In genomic region chr10:7297094-7297493, GRCh38 we compare ENCODE assay signal across 24 cellular contexts.
DNase-seq lines count a peak whose midpoint lies in the region; ATAC-seq and TF ChIP-seq lines count a peak whose summit lies in the region.
"Had no signal": no experiment of that assay in that cellular context is flagged by ENCODE, and none has a peak within 500 bp of the region (broad histone marks: within the 10 kb centered on the region; RNA-seq: fewer than 3 reads in every experiment).

No MANE protein-coding gene starts in this region.

- H3K9me3 Mint-ChIP-seq in CD4-positive, CD25-positive, alpha-beta regulatory T cell, result peaks cover 0 to 7% (median 0%) of the 10 kb centered on the region in 7 donors
- H3K9me3 Mint-ChIP-seq in central memory CD8-positive, alpha-beta T cell, result no peaks in the 10 kb centered on the region
- H3K9me3 Mint-ChIP-seq in nephron progenitor cell, result no peaks in the 10 kb centered on the region

- H3K4me1 Mint-ChIP-seq in CD4-positive, CD25-positive, alpha-beta regulatory T cell, result peaks cover 3 to 47% (median 30%) of the 10 kb centered on the region in 4 donors
- peaks cover 82% of the 10 kb centered on the region for H3K4me1 Mint-ChIP-seq in central memory CD8-positive, alpha-beta T cell
- H3K4me1 Mint-ChIP-seq in nephron progenitor cell, result peaks cover 68% of the 10 kb centered on the region

- H3K27me3 Mint-ChIP-seq in CD4-positive, CD25-positive, alpha-beta regulatory T cell, result no peaks in the 10 kb centered on the region
- H3K27me3 Mint-ChIP-seq in central memory CD8-positive, alpha-beta T cell, result no peaks in the 10 kb centered on the region
- H3K27me3 Mint-ChIP-seq in nephron progenitor cell (ENCODE audit: low read depth, poor library complexity), result peaks cover 6% of the 10 kb centered on the region

- no peak overlapping the region for H3K27ac ChIP-seq in CD4-positive, CD25-positive, alpha-beta regulatory T cell (ENCODE audit: insufficient read depth, low read length, poor library complexity, severe bottlenecking)
- H3K27ac ChIP-seq: GM23248 had no signal

- H3K9me3 ChIP-seq in CD4-positive, CD25-positive, alpha-beta regulatory T cell (ENCODE audit: control insufficient read depth in 2 of 2, low read length in 2 of 2), result no peaks in the 10 kb centered on the region
- H3K9me3 ChIP-seq: HAP-1, MG63 had no signal

- no peak for TF ChIP-seq CTCF in nephron progenitor cell (IDR thresholded peaks at IDR 0.05)
- TF ChIP-seq CTCF in GM13977 (IDR thresholded peaks at IDR 0.05; ENCODE audit: extremely low read depth, insufficient read depth, missing control alignments), result no peak

- no peaks in the 10 kb centered on the region for H3K36me3 ChIP-seq in CD4-positive, CD25-positive, alpha-beta regulatory T cell (ENCODE audit: control insufficient read depth, insufficient read depth, low read length)
- H3K36me3 ChIP-seq: HAP-1, MG63 had no signal

- no peak overlapping the region for H3K4me3 ChIP-seq in CD4-positive, CD25-positive, alpha-beta regulatory T cell (ENCODE audit: low read depth, low read length)
- H3K4me3 ChIP-seq in Jurkat, Clone E6-1 (ENCODE audit: low read length), result no peak overlapping the region
- H3K4me3 ChIP-seq: GM23248, HAP-1, MG63 had no signal

- H3K4me1 ChIP-seq in CD4-positive, CD25-positive, alpha-beta regulatory T cell (ENCODE audit: control insufficient read depth, insufficient read depth, low read length, poor library complexity, severe bottlenecking), result no peaks in the 10 kb centered on the region
- H3K4me1 ChIP-seq: HAP-1 had no signal

- ATAC-seq in CD4-positive, CD25-positive, alpha-beta regulatory T cell (ENCODE audit: low read depth in 2 of 2), result peak; percentile 47 to 48
- ATAC-seq in central memory CD8-positive, alpha-beta T cell (replicated peaks; ENCODE audit: extremely low read depth, poor library complexity, severe bottlenecking), result no peak
- ATAC-seq in GM21619 (IDR thresholded peaks at IDR 0.05; ENCODE audit: unreplicated experiment) (no peak), HG02852 (IDR thresholded peaks at IDR 0.05; ENCODE audit: unreplicated experiment) (no peak)
- ATAC-seq: Panc1, SK-N-SH treated with all-trans-retinoic acid at 6 μM for 48 hours had no signal

- DNase-seq in CD4-positive, CD25-positive, alpha-beta regulatory T cell, result peak in 1 of 3 donors; percentile 39
- DNase-seq in Jurkat, Clone E6-1 (ENCODE audit: low read depth, low spot score), result peak; percentile 38
- DNase-seq in central memory CD8-positive, alpha-beta T cell (ENCODE audit: low spot score in 2 of 2), result no peak
- DNase-seq in nephron progenitor cell (no peak), GM13977 (ENCODE audit: low spot score) (no peak)
- DNase-seq: AML-193; C1 segment of cervical spinal cord; DMS53; EL; GF-D8; GM23248; MG63; NCI-H1092; NCI-H1436; NCI-H1930; NCI-H345; NCI-H524; NCI-H774; NK-92 treated with Interleukin-12 subunit alpha and Interleukin-12 subunit beta, amount 100 ng/mL, for 24 hours had no signal

- H3K27me3 ChIP-seq in CD4-positive, CD25-positive, alpha-beta regulatory T cell (ENCODE audit: control insufficient read depth, insufficient read depth, low read length), result no peaks in the 10 kb centered on the region
- H3K27me3 ChIP-seq: MG63 had no signal

- peaks cover 15% of the 10 kb centered on the region for H3K36me3 Mint-ChIP-seq in CD4-positive, CD25-positive, alpha-beta regulatory T cell
- H3K36me3 Mint-ChIP-seq in central memory CD8-positive, alpha-beta T cell (ENCODE audit: insufficient read depth), result peaks cover 4% of the 10 kb centered on the region
- H3K36me3 Mint-ChIP-seq in nephron progenitor cell (ENCODE audit: low read depth), result peaks cover 7% of the 10 kb centered on the region

- H3K4me3 Mint-ChIP-seq in CD4-positive, CD25-positive, alpha-beta regulatory T cell, result no peak overlapping the region
- no peak overlapping the region for H3K4me3 Mint-ChIP-seq in central memory CD8-positive, alpha-beta T cell
- no peak overlapping the region for H3K4me3 Mint-ChIP-seq in nephron progenitor cell

- in situ Hi-C loops in GM13977 (cut with MboI; ENCODE audit: low pct_unique_long_range_greater_than_20kb, low sequenced_read_pairs, unreplicated experiment), result no loop called here

- H3K27ac Mint-ChIP-seq in CD4-positive, CD25-positive, alpha-beta regulatory T cell, result peak overlapping the region in 1 of 3 donors; percentile 46
- peak overlapping the region; percentile 77 for H3K27ac Mint-ChIP-seq in central memory CD8-positive, alpha-beta T cell (ENCODE audit: low read depth)
- peak overlapping the region; percentile 59 for H3K27ac Mint-ChIP-seq in nephron progenitor cell

Comparison
In these comparisons a context has a peak if more than half of its experiments do, and no peak if none do; other contexts are left out.
1. ATAC-seq: peak in CD4-positive, CD25-positive, alpha-beta regulatory T cell (2 of 2); none in central memory CD8-positive, alpha-beta T cell (single experiment), GM21619 (single experiment) and HG02852 (single experiment).